Comparison of ENCODE assay signal across 9 cellular contexts in the genomic region with DNA sequence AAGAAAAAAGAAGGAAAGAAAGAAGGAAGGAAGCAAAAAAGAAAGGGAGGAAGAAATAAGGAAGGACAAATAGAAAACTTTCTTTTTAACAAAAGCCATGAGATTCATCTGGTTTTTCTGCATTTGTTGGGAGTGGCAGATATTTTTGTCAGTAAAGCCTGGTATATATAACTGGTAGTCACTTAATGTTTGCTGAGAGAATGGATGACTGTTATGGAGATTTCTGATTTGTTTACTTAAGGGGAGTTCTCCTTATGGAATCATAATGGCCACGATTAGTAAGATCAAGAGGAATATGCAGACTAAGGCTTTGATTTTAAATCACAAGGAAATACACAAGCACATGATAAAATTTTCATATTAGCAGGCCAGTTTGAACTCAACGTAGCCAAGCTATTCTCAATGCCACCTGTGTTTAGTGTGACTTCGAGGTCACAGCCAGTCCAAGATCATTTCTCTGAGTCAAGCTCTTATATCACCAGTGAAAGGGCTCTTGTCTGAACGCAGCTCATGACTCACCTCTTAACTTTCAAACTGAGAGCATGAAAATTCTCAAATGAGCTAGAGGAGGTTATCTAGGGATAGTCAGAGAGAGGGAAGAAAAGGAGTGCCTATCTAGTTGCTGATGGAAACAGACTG.
A peak's percentile ranks its signal among the peaks of the same experiment; 100 is the strongest.
DNase-seq lines count a peak whose midpoint lies in the region; ATAC-seq and TF ChIP-seq lines count a peak whose summit lies in the region.
"Had no signal": no experiment of that assay in that cellular context is flagged by ENCODE, and none has a peak within 500 bp of the region (broad histone marks: within the 10 kb centered on the region; RNA-seq: fewer than 3 reads in every experiment).

No MANE protein-coding gene starts in this region.

- peaks cover 67% of the 10 kb centered on the region for H3K4me1 Mint-ChIP-seq in brain

- H3K27ac Mint-ChIP-seq in brain, result peak overlapping the region in 4 of 5 experiments; percentile 6 to 69 (median 38)

- no peaks in the 10 kb centered on the region for H3K27me3 ChIP-seq in mucosa of rectum (ENCODE audit: control insufficient read depth in 2 of 2, insufficient read depth in 2 of 2, low read length in 2 of 2)

- H3K4me3 ChIP-seq in mucosa of rectum (ENCODE audit: low read length in 2 of 2), result no peak overlapping the region

- H3K9ac ChIP-seq in mucosa of rectum (ENCODE audit: low read depth in 1 of 2, low read length in 2 of 2), result no peak overlapping the region

- H3K4me1 ChIP-seq in mucosa of rectum (ENCODE audit: control insufficient read depth in 2 of 2, insufficient read depth in 2 of 2, low read length in 2 of 2), result peaks cover 6 to 19% of the 10 kb centered on the region in 2 donors

- H3K36me3 Mint-ChIP-seq in brain, result no peaks in the 10 kb centered on the region

- peaks cover 0 to 3% (median 0%) of the 10 kb centered on the region in 5 experiments for H3K9me3 Mint-ChIP-seq in brain

- H3K27me3 Mint-ChIP-seq in brain, result no peaks in the 10 kb centered on the region

- DNase-seq in DMS79 (lab: John Stamatoyannopoulos, UW) (peak; percentile 20), HT1080 (ENCODE audit: low read depth) (peak; percentile 80), NCI-H2107 treated with DMSO at 0.1 percent for 48 hours (lab: John Stamatoyannopoulos, UW; ENCODE audit: unreplicated experiment) (no peak)
- no peak for DNase-seq in effector CD8-positive, alpha-beta T cell (lab: John Stamatoyannopoulos, UW)
- DNase-seq: retina had no signal

- H3K27ac ChIP-seq in mucosa of rectum (ENCODE audit: low read depth in 2 of 2, low read length in 2 of 2), result peak overlapping the region; percentile 18 to 34

- H3K36me3 ChIP-seq in mucosa of rectum (ENCODE audit: control insufficient read depth in 2 of 2, insufficient read depth in 2 of 2, low read length in 2 of 2), result no peaks in the 10 kb centered on the region

- no peaks in the 10 kb centered on the region for H3K9me3 ChIP-seq in mucosa of rectum (ENCODE audit: control insufficient read depth in 2 of 2, low read length in 2 of 2)

- ATAC-seq in GM21515 (IDR thresholded peaks at IDR 0.05; ENCODE audit: unreplicated experiment), result no peak
- no peak for ATAC-seq in GM21528 (IDR thresholded peaks at IDR 0.05; ENCODE audit: low FRiP score, unreplicated experiment)

- no peak overlapping the region for H3K4me3 Mint-ChIP-seq in brain

- TF ChIP-seq CTCF in brain (conservative IDR thresholded peaks at IDR 0.05), result no peak

Comparison
In these comparisons a context has a peak if more than half of its experiments do, and no peak if none do; other contexts are left out.
1. DNase-seq: peak in DMS79 (single experiment) and HT1080 (single experiment); none in NCI-H2107 treated with DMSO at 0.1 percent for 48 hours (single experiment) and effector CD8-positive, alpha-beta T cell (single experiment).